ENCODE assay signal across 17 cellular contexts in genomic region chr4:140305053-140305452, GRCh38.
A peak's percentile ranks its signal among the peaks of the same experiment; 100 is the strongest.
DNase-seq lines count a peak whose midpoint lies in the region; ATAC-seq and TF ChIP-seq lines count a peak whose summit lies in the region.
"Had no signal": no experiment of that assay in that cellular context is flagged by ENCODE, and none has a peak within 500 bp of the region (broad histone marks: within the 10 kb centered on the region; RNA-seq: fewer than 3 reads in every experiment).

No MANE protein-coding gene starts in this region.

- TF ChIP-seq POLR2A in body of pancreas (IDR thresholded peaks at IDR 0.05) = no peak

- H3K4me1 ChIP-seq in body of pancreas (peaks cover 7% of the 10 kb centered on the region), lower lobe of right lung (no peaks in the 10 kb centered on the region)
- H3K4me1 ChIP-seq: BLaER1 had no signal

- peak overlapping the region; percentile 37; the same call in 1 of the 2 replicates for H3K27ac ChIP-seq in C4-2B
- H3K27ac ChIP-seq in body of pancreas = no peak overlapping the region
- H3K27ac ChIP-seq in lower lobe of right lung = no peak overlapping the region
- H3K27ac ChIP-seq: BLaER1, HL-60 had no signal

- H3K27me3 ChIP-seq in body of pancreas = no peaks in the 10 kb centered on the region
- H3K27me3 ChIP-seq in lower lobe of right lung (ENCODE audit: low read depth) = no peaks in the 10 kb centered on the region
- H3K27me3 ChIP-seq: BLaER1 had no signal

- intact Hi-C loops in body of pancreas (cut with DNase I) = no loop called here
- intact Hi-C loops in lower lobe of right lung (cut with DNase I) = no loop called here

- no peak overlapping the region for H3K4me3 ChIP-seq in body of pancreas
- no peak overlapping the region for H3K4me3 ChIP-seq in lower lobe of right lung
- H3K4me3 ChIP-seq: BLaER1, K562 had no signal

- H3K36me3 ChIP-seq in body of pancreas (replicated peaks in 1 of 2; ENCODE audit: insufficient read depth in 1 of 2, low read depth in 2 of 2) (no peaks in the 10 kb centered on the region), lower lobe of right lung (no peaks in the 10 kb centered on the region)
- H3K36me3 ChIP-seq: BLaER1 had no signal

- TF ChIP-seq CTCF in C4-2B (conservative IDR thresholded peaks at IDR 0.05) = no peak
- no peak for TF ChIP-seq CTCF in body of pancreas (IDR thresholded peaks at IDR 0.05)
- no peak for TF ChIP-seq CTCF in lower lobe of right lung (IDR thresholded peaks at IDR 0.05)

- 30 to 37% methylated on average over 3 of the region's 3 CpGs for WGBS in body of pancreas, 2 donors

- ATAC-seq in body of pancreas (peak; percentile 46), lower lobe of right lung (peak; percentile 70 to 86), GM19455 (IDR thresholded peaks at IDR 0.05; ENCODE audit: unreplicated experiment) (no peak)
- ATAC-seq: K562 had no signal

- no peaks in the 10 kb centered on the region for H3K9me3 ChIP-seq in body of pancreas
- no peaks in the 10 kb centered on the region for H3K9me3 ChIP-seq in lower lobe of right lung
- H3K9me3 ChIP-seq: BLaER1 had no signal

- DNase-seq in DMS53 treated with DMSO at 0.1 percent for 48 hours (lab: John Stamatoyannopoulos, UW; ENCODE audit: unreplicated experiment) (peak; percentile 67), body of pancreas (no peak), lower lobe of right lung (no peak), DMS 273 treated with DMSO at 0.1 percent for 48 hours (lab: John Stamatoyannopoulos, UW) (no peak), pons (ENCODE audit: low spot score) (no peak)
- DNase-seq: DMS79 treated with DMSO at 0.1 percent for 48 hours, GOT3, NCI-H1048, NCI-H1694 treated with DMSO at 0.1 percent for 48 hours, NCI-H446, NCI-H82, SHP77 treated with DMSO at 0.1 percent for 48 hours had no signal
